ENCODE assay signal across 11 cellular contexts in the genomic region with DNA sequence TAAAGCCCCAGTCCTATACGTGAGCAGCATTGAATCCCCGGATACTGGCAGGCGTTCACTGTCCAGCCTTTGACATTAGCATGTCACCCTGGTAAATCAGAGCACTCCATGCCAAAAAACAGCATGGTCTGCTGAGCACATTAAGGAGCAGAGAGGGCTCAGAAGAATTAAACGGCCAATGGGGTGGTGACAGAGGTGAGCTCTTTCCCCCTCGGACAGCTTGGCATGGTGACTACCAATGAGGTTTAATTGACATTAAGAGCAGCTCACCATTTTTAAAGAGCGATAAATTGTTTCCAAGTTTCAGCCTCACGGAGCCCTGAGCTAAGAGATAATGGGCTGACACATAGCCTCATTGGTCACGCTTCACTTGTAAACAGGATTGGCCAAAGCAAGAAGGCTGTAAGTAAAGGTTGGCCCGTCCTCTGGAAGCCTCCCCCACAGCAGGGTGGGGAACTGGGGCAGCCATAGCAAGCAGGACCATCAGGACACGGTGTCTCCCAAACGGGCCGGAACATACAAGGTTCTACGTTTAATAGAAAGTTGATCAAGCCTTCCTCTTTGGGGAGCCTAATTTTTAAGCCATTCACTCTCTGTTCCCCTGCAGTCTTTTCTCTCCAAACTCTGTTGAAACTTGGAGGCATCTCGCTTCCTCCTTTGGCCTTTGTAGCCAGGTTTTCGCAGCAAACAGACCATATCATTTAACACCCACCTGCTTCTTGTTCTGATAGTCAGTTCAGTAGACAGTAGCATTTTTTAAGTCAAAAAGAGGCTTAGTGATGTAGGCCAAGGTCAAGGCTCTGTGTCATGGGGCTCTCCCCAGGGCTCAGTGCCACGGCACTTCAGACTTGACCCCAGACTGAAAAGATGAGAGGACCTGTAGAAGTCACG. TPM values are rescaled to one million over a fixed set of nuclear protein-coding genes. Genes with fewer than 3 reads are reported as not detected.
DNase-seq lines count a peak whose midpoint lies in the region; ATAC-seq, FAIRE-seq and TF ChIP-seq lines count a peak whose summit lies in the region.
"Had no signal": no experiment of that assay in that cellular context is flagged by ENCODE, and none has a peak within 500 bp of the region (broad histone marks: within the 10 kb centered on the region; RNA-seq: fewer than 3 reads in every experiment).

No MANE protein-coding gene starts in this region.

- peak; percentile 56 for FAIRE-seq in GM19239 (lab: Jason Lieb, UNC)

- intact Hi-C loops in dorsolateral prefrontal cortex (cut with DNase I) (loop anchor here (2.0 to 5.0 kb wide), 3 partner anchors 67 to 128 kb away; a partner anchor contains a TSS), sigmoid colon (cut with DNase I) (no loop called here)

- peaks cover 0 to 84% (median 80%) of the 10 kb centered on the region in 4 donors for H3K4me1 ChIP-seq in sigmoid colon

- H3K27me3 ChIP-seq in dorsolateral prefrontal cortex (no peaks in the 10 kb centered on the region), sigmoid colon (no peaks in the 10 kb centered on the region)

- 88 to 91% methylated on average over 17 of the region's 17 CpGs for WGBS in sigmoid colon, 2 donors

- DNase-seq in GM19239 (ENCODE audit: insufficient read length, low spot score) (peak; percentile 36), dorsolateral prefrontal cortex (peak in 1 of 10 donors; percentile 26), sigmoid colon (no peak), NCI-H2227 (lab: John Stamatoyannopoulos, UW; ENCODE audit: unreplicated experiment) (no peak), AML-193 (lab: John Stamatoyannopoulos, UW) (no peak)
- no peak for DNase-seq in effector CD4-positive, alpha-beta T cell
- DNase-seq: activated CD4-positive, alpha-beta T cell treated with anti-CD3 and anti-CD28 coated beads for 1 hour had no signal

- H3K27ac ChIP-seq in dorsolateral prefrontal cortex (peak overlapping the region in 34 of 59 donors; percentile 0 to 89 (median 33)), sigmoid colon (peak overlapping the region in 3 of 4 donors; percentile 21 to 95 (median 89))

- H3K9me3 ChIP-seq in sigmoid colon, result no peaks in the 10 kb centered on the region

- ATAC-seq in HG03159 (IDR thresholded peaks at IDR 0.05; ENCODE audit: unreplicated experiment), result peak; percentile 70
- ATAC-seq in GM18867 (IDR thresholded peaks at IDR 0.05; ENCODE audit: unreplicated experiment), result no peak

- TF ChIP-seq POLR2A in sigmoid colon (IDR thresholded peaks at IDR 0.05), result no peak

- no peak overlapping the region for H3K4me3 ChIP-seq in dorsolateral prefrontal cortex
- no peak overlapping the region for H3K4me3 ChIP-seq in sigmoid colon

- TF ChIP-seq EP300 in sigmoid colon (IDR thresholded peaks at IDR 0.05), result no peak

- peaks cover 21 to 81% (median 43%) of the 10 kb centered on the region in 4 donors for H3K36me3 ChIP-seq in sigmoid colon

- TF ChIP-seq CTCF in dorsolateral prefrontal cortex (IDR thresholded peaks at IDR 0.05 in 54 of 56, conservative IDR thresholded peaks at IDR 0.05 in 2 of 56; ENCODE audit: low read depth in 1 of 56, partially characterized antibody in 56 of 56) (no peak), sigmoid colon (IDR thresholded peaks at IDR 0.05) (no peak)

RNA-seq across cellular contexts. Expression of a gene that starts 25.9 kb away (rescaled TPM):
- total RNA-seq in dorsolateral prefrontal cortex, result not detected
- not detected for total RNA-seq in sigmoid colon
- under 1 TPM in 1 of 3 donors, not detected in 2; 0.20 TPM for polyA plus RNA-seq in sigmoid colon
- total RNA-seq: lower leg skin, skeletal muscle tissue had no signal

RNA-seq across cellular contexts. Expression of a gene that starts 35.7 kb away (rescaled TPM):
- total RNA-seq in dorsolateral prefrontal cortex (10 to 100 TPM; 32.9 to 97.5 (median 48.2) TPM), sigmoid colon (100 to 1,000 TPM in 2 of 4 donors, 10 to 100 TPM in 2; 69.6 to 127 (median 101) TPM)
- 10 to 100 TPM; 24.5 to 50.0 (median 31.8) TPM for polyA plus RNA-seq in sigmoid colon
